Comparison of ENCODE assay signal across 18 cellular contexts in genomic region chr4:40702800-40703151, GRCh38. TPM values are rescaled to one million over a fixed set of nuclear protein-coding genes. Genes with fewer than 3 reads are reported as not detected.
DNase-seq lines count a peak whose midpoint lies in the region; ATAC-seq and TF ChIP-seq lines count a peak whose summit lies in the region.
"Had no signal": no experiment of that assay in that cellular context is flagged by ENCODE, and none has a peak within 500 bp of the region (broad histone marks: within the 10 kb centered on the region; RNA-seq: fewer than 3 reads in every experiment).

No MANE protein-coding gene starts in this region.

- no peaks in the 10 kb centered on the region for H3K27me3 ChIP-seq in breast epithelium
- no peaks in the 10 kb centered on the region for H3K27me3 ChIP-seq in mammary epithelial cell (ENCODE audit: insufficient read depth, low read length)
- no peaks in the 10 kb centered on the region for H3K27me3 ChIP-seq in upper lobe of left lung
- H3K27me3 ChIP-seq: vagina had no signal

- CTCF ChIA-PET in mammary epithelial cell (lab: Charles Lee; ENCODE audit: low non-redundant PET): no interaction called here

- no peak overlapping the region for H3K4me2 ChIP-seq in mammary epithelial cell (ENCODE audit: insufficient read depth, low read depth, low read length)

- H3K27ac Mint-ChIP-seq in activated T-helper 2 cell treated with anti-CD3 and anti-CD28 coated beads, Interferon-gamma antibody, Interleukin-2, Interleukin-4, amounts not matched to agents 10 μg/mL and 5 μg/mL and 100 μg/mL, durations not matched to agents 14 hours and 24 hours and 36 hours: peak overlapping the region; percentile 93
- H3K27ac Mint-ChIP-seq: activated B cell treated with CpG ODN at 0.5 μM for 24 hours, immature natural killer cell had no signal

- TF ChIP-seq CTCF in breast epithelium (IDR thresholded peaks at IDR 0.05): no peak
- no peak for TF ChIP-seq CTCF in mammary epithelial cell (conservative IDR thresholded peaks at IDR 0.05 in 1 of 2, IDR thresholded peaks at IDR 0.05 in 1 of 2; ENCODE audit: extremely low read depth in 1 of 2, insufficient read depth in 1 of 2, low read depth in 1 of 2, low read length in 2 of 2)
- no peak for TF ChIP-seq CTCF in upper lobe of left lung (IDR thresholded peaks at IDR 0.05)

- peaks cover 4% of the 10 kb centered on the region for H3K36me3 Mint-ChIP-seq in activated T-helper 2 cell treated with anti-CD3 and anti-CD28 coated beads, Interferon-gamma antibody, Interleukin-2, Interleukin-4, amounts not matched to agents 10 μg/mL and 5 μg/mL and 100 μg/mL, durations not matched to agents 14 hours and 24 hours and 36 hours (ENCODE audit: low read depth)
- H3K36me3 Mint-ChIP-seq: immature natural killer cell had no signal

- H3K4me1 ChIP-seq in breast epithelium (no peaks in the 10 kb centered on the region), mammary epithelial cell (ENCODE audit: insufficient read depth, low read length) (no peaks in the 10 kb centered on the region), upper lobe of left lung (no peaks in the 10 kb centered on the region)
- H3K4me1 ChIP-seq: vagina had no signal

- DNase-seq in breast epithelium (ENCODE audit: low spot score in 2 of 2): no peak
- no peak for DNase-seq in mammary epithelial cell
- peak; percentile 71 for DNase-seq in RPMI8226
- DNase-seq in activated T-helper 2 cell treated with anti-CD3 and anti-CD28 coated beads, Interferon-gamma antibody, Interleukin-2, Interleukin-4, amounts not matched to agents 10 μg/mL and 5 μg/mL and 100 μg/mL, durations not matched to agents 14 hours and 24 hours and 36 hours (ENCODE audit: low spot score): no peak
- DNase-seq in stimulated activated naive CD8-positive, alpha-beta T cell treated with anti-CD3 and anti-CD28 coated beads, Interleukin-15, Interleukin-2, amounts not matched to agents 100 U/mL and 50 U/mL, for 24 hours: peak; percentile 35
- no peak for DNase-seq in upper lobe of left lung
- DNase-seq: activated B cell treated with CpG ODN at 0.5 μM for 24 hours; effector CD8-positive, alpha-beta T cell; immature natural killer cell; NCI-H2029 treated with DMSO at 0.1 percent for 48 hours; NCI-H510A; retina; SHP77 had no signal

- 14% methylated on average over 2 of the region's 2 CpGs for whole genome bisulfite sequencing in mammary epithelial cell (ENCODE audit: low coverage, missing lambda C conversion rate)
- WGBS in upper lobe of left lung, 2 donors: 23 to 31% methylated on average over 2 of the region's 2 CpGs

- peak overlapping the region; percentile 34 to 77 for H3K27ac ChIP-seq in breast epithelium
- H3K27ac ChIP-seq in mammary epithelial cell (ENCODE audit: insufficient read depth, low read depth, low read length): no peak overlapping the region
- H3K27ac ChIP-seq in upper lobe of left lung: no peak overlapping the region
- H3K27ac ChIP-seq: vagina had no signal

- H3K4me3 Mint-ChIP-seq in activated T-helper 2 cell treated with anti-CD3 and anti-CD28 coated beads, Interferon-gamma antibody, Interleukin-2, Interleukin-4, amounts not matched to agents 10 μg/mL and 5 μg/mL and 100 μg/mL, durations not matched to agents 14 hours and 24 hours and 36 hours (ENCODE audit: low read depth): peak overlapping the region; percentile 18
- H3K4me3 Mint-ChIP-seq: activated B cell treated with CpG ODN at 0.5 μM for 24 hours; central memory CD8-positive, alpha-beta T cell; immature natural killer cell had no signal

- peaks cover 5% of the 10 kb centered on the region for H3K9me3 Mint-ChIP-seq in activated T-helper 2 cell treated with anti-CD3 and anti-CD28 coated beads, Interferon-gamma antibody, Interleukin-2, Interleukin-4, amounts not matched to agents 10 μg/mL and 5 μg/mL and 100 μg/mL, durations not matched to agents 14 hours and 24 hours and 36 hours
- H3K9me3 Mint-ChIP-seq: activated B cell treated with CpG ODN at 0.5 μM for 24 hours; central memory CD8-positive, alpha-beta T cell had no signal

- H3K9me3 ChIP-seq in breast epithelium (no peaks in the 10 kb centered on the region), mammary epithelial cell (replicated peaks; ENCODE audit: insufficient read depth, low read length) (no peaks in the 10 kb centered on the region), upper lobe of left lung (no peaks in the 10 kb centered on the region)
- H3K9me3 ChIP-seq: HAP-1, vagina had no signal

- TF ChIP-seq POLR2A in breast epithelium (IDR thresholded peaks at IDR 0.05): no peak
- TF ChIP-seq POLR2A in upper lobe of left lung (IDR thresholded peaks at IDR 0.05): no peak

- TF ChIP-seq EP300 in upper lobe of left lung (IDR thresholded peaks at IDR 0.05): no peak

- H3K4me3 ChIP-seq in breast epithelium (no peak overlapping the region), mammary epithelial cell (replicated peaks in 1 of 3; ENCODE audit: insufficient read depth in 1 of 3, low read depth in 2 of 3, low read length in 3 of 3) (no peak overlapping the region), upper lobe of left lung (no peak overlapping the region)
- H3K4me3 ChIP-seq: HAP-1, vagina had no signal

- no peak overlapping the region for H3K9ac ChIP-seq in mammary epithelial cell (ENCODE audit: insufficient read depth, low read length)

- H3K79me2 ChIP-seq in mammary epithelial cell (ENCODE audit: insufficient read depth, low read length): no peaks in the 10 kb centered on the region

- H3K36me3 ChIP-seq in breast epithelium (no peaks in the 10 kb centered on the region), mammary epithelial cell (ENCODE audit: insufficient read depth, low read length) (no peaks in the 10 kb centered on the region), upper lobe of left lung (no peaks in the 10 kb centered on the region)
- H3K36me3 ChIP-seq: HAP-1, vagina had no signal

- H4K20me1 ChIP-seq in mammary epithelial cell (ENCODE audit: insufficient read depth, low read length): no peaks in the 10 kb centered on the region

- no peak overlapping the region for H2AFZ ChIP-seq in mammary epithelial cell (ENCODE audit: low read depth, low read length)

- no TSS peak for BruUV-seq in mammary epithelial cell (replicated peaks; lab: Mats Ljungman, UMichigan)

- peak; percentile 78 for ATAC-seq in stimulated activated naive CD8-positive, alpha-beta T cell treated with anti-CD3 and anti-CD28 coated beads, Interleukin-15, Interleukin-2, amounts not matched to agents 100 U/mL and 50 U/mL, for 24 hours
- ATAC-seq in HG03175 (IDR thresholded peaks at IDR 0.05; ENCODE audit: unreplicated experiment) (no peak), GM21447 (IDR thresholded peaks at IDR 0.05; ENCODE audit: unreplicated experiment) (no peak), upper lobe of left lung (ENCODE audit: low FRiP score in 2 of 2) (no peak)

- in situ Hi-C loops in mammary epithelial cell (cut with MboI; ENCODE audit: low sequenced_read_pairs in 2 of 2): no loop called here

- intact Hi-C loops in breast epithelium (cut with DNase I; ENCODE audit: low total_unique reads): no loop called here
- intact Hi-C loops in mammary epithelial cell (cut with micrococcal nuclease): no loop called here
- intact Hi-C loops in activated T-helper 2 cell treated with anti-CD3 and anti-CD28 coated beads, Interferon-gamma antibody, Interleukin-2, Interleukin-4, amounts not matched to agents 10 μg/mL and 5 μg/mL and 100 μg/mL, durations not matched to agents 14 hours and 24 hours and 36 hours (cut with micrococcal nuclease): loop anchor here (1.0 to 10.0 kb wide), 10 partner anchors 20 to 502 kb away; no protein-coding TSS in a partner anchor

- peaks cover 41% of the 10 kb centered on the region for H3K4me1 Mint-ChIP-seq in activated T-helper 2 cell treated with anti-CD3 and anti-CD28 coated beads, Interferon-gamma antibody, Interleukin-2, Interleukin-4, amounts not matched to agents 10 μg/mL and 5 μg/mL and 100 μg/mL, durations not matched to agents 14 hours and 24 hours and 36 hours (ENCODE audit: low read depth)
- H3K4me1 Mint-ChIP-seq: activated B cell treated with CpG ODN at 0.5 μM for 24 hours; central memory CD8-positive, alpha-beta T cell; immature natural killer cell had no signal

- no peaks in the 10 kb centered on the region for H3K27me3 Mint-ChIP-seq in activated T-helper 2 cell treated with anti-CD3 and anti-CD28 coated beads, Interferon-gamma antibody, Interleukin-2, Interleukin-4, amounts not matched to agents 10 μg/mL and 5 μg/mL and 100 μg/mL, durations not matched to agents 14 hours and 24 hours and 36 hours (ENCODE audit: low read depth)
- H3K27me3 Mint-ChIP-seq: activated B cell treated with CpG ODN at 0.5 μM for 24 hours had no signal

- dilution Hi-C loops in mammary epithelial cell (cut with HindIII; ENCODE audit: low sequenced_read_pairs): no loop called here

RNA-seq across cellular contexts. Expression of gene NSUN7, which starts 47.0 kb away (rescaled TPM):
- total RNA-seq in breast epithelium: 10 to 100 TPM in 1 of 3 donors, 1 to 10 TPM in 1, under 1 TPM in 1; 0.80 to 19.3 (median 9.5) TPM
- under 1 TPM in 1 of 2 donors, not detected in 1; 0.33 TPM for total RNA-seq in mammary epithelial cell
- not detected for polyA plus RNA-seq in mammary epithelial cell
- polyA minus RNA-seq in mammary epithelial cell: not detected
- total RNA-seq in activated T-helper 2 cell treated with anti-CD3 and anti-CD28 coated beads, Interferon-gamma antibody, Interleukin-2, Interleukin-4, amounts not matched to agents 10 μg/mL and 5 μg/mL and 100 μg/mL, durations not matched to agents 14 hours and 24 hours and 36 hours: 0.09 TPM in 1 of 2 replicates, not detected in the other
- 10 to 100 TPM in 3 of 6 donors, 1 to 10 TPM in 3; 5.9 to 47.1 (median 12.3) TPM for total RNA-seq in upper lobe of left lung
- polyA plus RNA-seq: immature natural killer cell had no signal

Comparison
In these comparisons a context has a peak if more than half of its experiments do, and no peak if none do; other contexts are left out.
1. H3K27ac ChIP-seq: peak in breast epithelium (2 of 2); none in mammary epithelial cell (single experiment) and upper lobe of left lung (0 of 4).
2. DNase-seq: peak in RPMI8226 (single experiment) and stimulated activated naive CD8-positive, alpha-beta T cell treated with anti-CD3 and anti-CD28 coated beads, Interleukin-15, Interleukin-2, amounts not matched to agents 100 U/mL and 50 U/mL, for 24 hours (single experiment); none in breast epithelium (0 of 2), mammary epithelial cell (single experiment), activated T-helper 2 cell treated with anti-CD3 and anti-CD28 coated beads, Interferon-gamma antibody, Interleukin-2, Interleukin-4, amounts not matched to agents 10 μg/mL and 5 μg/mL and 100 μg/mL, durations not matched to agents 14 hours and 24 hours and 36 hours (single experiment) and upper lobe of left lung (0 of 2).